18 cellular contexts compared by ENCODE assay signal in genomic region chr17:72657467-72658317, GRCh38.
DNase-seq lines count a peak whose midpoint lies in the region; ATAC-seq, FAIRE-seq and TF ChIP-seq lines count a peak whose summit lies in the region.
"Had no signal": no experiment of that assay in that cellular context is flagged by ENCODE, and none has a peak within 500 bp of the region (broad histone marks: within the 10 kb centered on the region; RNA-seq: fewer than 3 reads in every experiment).

No MANE protein-coding gene starts in this region.

- H3K4ac ChIP-seq in trophoblast cell (ENCODE audit: low read depth, low read length), result no peak overlapping the region

- TF ChIP-seq CTCF in BJ (IDR thresholded peaks at IDR 0.05; ENCODE audit: insufficient read depth, low read depth, low read length), result 0 out of 2 replicates have a peak, but pooled peaks have one; percentile 1
- peak; percentile 30 for TF ChIP-seq CTCF in RWPE2 (IDR thresholded peaks at IDR 0.05; ENCODE audit: poor library complexity, severe bottlenecking)
- no peak for TF ChIP-seq CTCF in kidney (IDR thresholded peaks at IDR 0.05; ENCODE audit: borderline replicate concordance, extremely low read depth, insufficient read depth)

- POLR2A ChIA-PET in BJ (lab: Charles Lee), result no interaction called here

- H3K14ac ChIP-seq in trophoblast cell (ENCODE audit: low read length), result no peak overlapping the region

- intact Hi-C loops in kidney (cut with DNase I), result no loop called here

- no peak overlapping the region for H2BK5ac ChIP-seq in trophoblast cell (ENCODE audit: low read depth, low read length, poor library complexity)

- no peak overlapping the region for H4K91ac ChIP-seq in trophoblast cell (ENCODE audit: low read depth, low read length)

- H2AFZ ChIP-seq in GM23248 (no peak overlapping the region), trophoblast cell (ENCODE audit: insufficient read depth, low read length, poor library complexity) (no peak overlapping the region)

- H3K4me2 ChIP-seq in GM23248 (ENCODE audit: unreplicated experiment) (no peak overlapping the region), trophoblast cell (ENCODE audit: low read length) (no peak overlapping the region)

- no peaks in the 10 kb centered on the region for H3K9me2 ChIP-seq in GM23248 (ENCODE audit: insufficient read depth)

- no peak overlapping the region for H3K18ac ChIP-seq in trophoblast cell (ENCODE audit: low read length)

- no peak overlapping the region for H4K8ac ChIP-seq in trophoblast cell (ENCODE audit: low read depth, low read length)

- H2AK5ac ChIP-seq in trophoblast cell (ENCODE audit: low read length), result no peak overlapping the region

- 75 to 81% methylated on average over 8 to 9 of the region's 9 CpGs for WGBS in GM23248 (ENCODE audit: low coverage in 1 of 2, low lambda C conversion rate in 2 of 2, missing lambda C conversion rate in 2 of 2), 2 experiments
- WGBS in trophoblast cell (ENCODE audit: extremely low coverage, insufficient coverage, insufficient read length), result no CpG with 5 or more reads among the region's 9 CpGs

- H3K23ac ChIP-seq in trophoblast cell (ENCODE audit: low read length), result no peak overlapping the region

- ATAC-seq in RWPE2 (ENCODE audit: low read depth), result no peak
- ATAC-seq: stimulated activated naive B cell treated with anti-CD40 and anti-IgM and Interleukin-4, amounts not matched to agents 10 μg/mL and 1 μg/mL and 100 μg/mL, for 72 hours had no signal

- CTCF ChIA-PET in BJ (lab: Yijun Ruan, JAX), result interaction anchor here (0.6 to 0.7 kb wide), 2 partner anchors 11 to 98 kb away, joined by 3 read pairs; no protein-coding TSS in a partner anchor

- H3K36me3 ChIP-seq in BJ (ENCODE audit: control insufficient read depth, insufficient read depth, low read length) (no peaks in the 10 kb centered on the region), GM23248 (ENCODE audit: low read depth) (no peaks in the 10 kb centered on the region), RWPE2 (ENCODE audit: low read depth) (no peaks in the 10 kb centered on the region), kidney (ENCODE audit: control insufficient read depth in 1 of 2, insufficient read depth in 2 of 2, low read length in 2 of 2) (no peaks in the 10 kb centered on the region), trophoblast cell (ENCODE audit: control insufficient read depth in 1 of 2, insufficient read depth in 2 of 2, low read length in 2 of 2) (no peaks in the 10 kb centered on the region)
- H3K36me3 ChIP-seq: heart right ventricle, ovary had no signal

- H2BK120ac ChIP-seq in trophoblast cell (ENCODE audit: insufficient read depth, low read length, poor library complexity), result no peak overlapping the region

- no peaks in the 10 kb centered on the region for H3K4me1 ChIP-seq in GM23248 (ENCODE audit: insufficient read depth)
- peaks cover 16% of the 10 kb centered on the region for H3K4me1 ChIP-seq in RWPE2 (ENCODE audit: insufficient read depth, poor library complexity, severe bottlenecking)
- H3K4me1 ChIP-seq in kidney (ENCODE audit: control insufficient read depth in 1 of 2, insufficient read depth in 1 of 2, low read depth in 1 of 2, low read length in 2 of 2), result no peaks in the 10 kb centered on the region
- H3K4me1 ChIP-seq in trophoblast cell (ENCODE audit: control insufficient read depth in 1 of 2, insufficient read depth in 2 of 2, low read length in 2 of 2), result peaks cover 9 to 10% of the 10 kb centered on the region in 2 experiments

- H3K4me3 ChIP-seq in BJ (ENCODE audit: low read depth, low read length) (no peak overlapping the region), GM23248 (no peak overlapping the region), RWPE2 (ENCODE audit: severe bottlenecking) (no peak overlapping the region), kidney (ENCODE audit: low read length in 2 of 2) (no peak overlapping the region), trophoblast cell (ENCODE audit: low read depth, low read length) (no peak overlapping the region)
- H3K4me3 ChIP-seq: heart right ventricle, lung, ovary had no signal

- no peaks in the 10 kb centered on the region for H3K79me1 ChIP-seq in trophoblast cell (ENCODE audit: low read length)

- FAIRE-seq in kidney (lab: Jason Lieb, UNC), result no peak
- FAIRE-seq: endometrium, TTC549 had no signal

- no peaks in the 10 kb centered on the region for H3K27me3 ChIP-seq in BJ (ENCODE audit: control insufficient read depth, insufficient read depth, low read length)
- H3K27me3 ChIP-seq in GM23248 (replicated peaks; ENCODE audit: insufficient read depth), result no peaks in the 10 kb centered on the region
- H3K27me3 ChIP-seq in RWPE2 (ENCODE audit: insufficient read depth, poor library complexity, severe bottlenecking), result no peaks in the 10 kb centered on the region
- H3K27me3 ChIP-seq in trophoblast cell (ENCODE audit: insufficient read depth, low read length), result no peaks in the 10 kb centered on the region
- H3K27me3 ChIP-seq: heart right ventricle, ovary had no signal

- H3K9ac ChIP-seq in GM23248 (no peak overlapping the region), kidney (ENCODE audit: low read length in 2 of 2) (no peak overlapping the region), trophoblast cell (ENCODE audit: low read length) (no peak overlapping the region)

- no peak overlapping the region for H4K12ac ChIP-seq in trophoblast cell (ENCODE audit: low read depth, low read length)

- H3K27ac ChIP-seq in GM23248 (no peak overlapping the region), RWPE2 (ENCODE audit: poor library complexity, severe bottlenecking) (no peak overlapping the region), kidney (ENCODE audit: low read depth in 2 of 2, low read length in 2 of 2) (no peak overlapping the region), trophoblast cell (ENCODE audit: low read depth, low read length) (no peak overlapping the region)
- H3K27ac ChIP-seq: heart right ventricle, ovary had no signal

- no peak overlapping the region for H2BK12ac ChIP-seq in trophoblast cell (ENCODE audit: low read length)

- no peaks in the 10 kb centered on the region for H3K9me3 ChIP-seq in GM23248 (ENCODE audit: low read depth)
- no peaks in the 10 kb centered on the region for H3K9me3 ChIP-seq in RWPE2 (ENCODE audit: severe bottlenecking)
- no peaks in the 10 kb centered on the region for H3K9me3 ChIP-seq in kidney (ENCODE audit: control insufficient read depth in 1 of 2, low read length in 2 of 2)
- no peaks in the 10 kb centered on the region for H3K9me3 ChIP-seq in trophoblast cell (ENCODE audit: insufficient read depth, low read depth, low read length)
- H3K9me3 ChIP-seq: Caco-2, heart right ventricle, ovary had no signal

- no peaks in the 10 kb centered on the region for H3F3A ChIP-seq in GM23248 (ENCODE audit: insufficient read depth)

- in situ Hi-C loops in GM23248 (cut with MboI), result no loop called here

- DNase-seq in BJ (ENCODE audit: low read depth) (no peak), GM23248 (peak; percentile 70), RWPE2 (ENCODE audit: low spot score) (no peak), glomerular visceral epithelial cell (ENCODE audit: extremely low spot score) (peak; percentile 25), NCI-H82 (lab: John Stamatoyannopoulos, UW) (no peak), kidney (no peak), NCI-H1417 treated with DMSO at 0.1 percent for 48 hours (lab: John Stamatoyannopoulos, UW) (no peak), trophoblast cell (no peak)
- DNase-seq: activated T-cell treated with anti-CD3 and anti-CD28 coated beads for 4 hours; anterior cingulate cortex; NCI-H1436; ovary; stimulated activated naive B cell treated with anti-CD40 and anti-IgM and Interleukin-4, amounts not matched to agents 10 μg/mL and 1 μg/mL and 100 μg/mL, for 72 hours had no signal

- H4K20me1 ChIP-seq in GM23248 (ENCODE audit: insufficient read depth), result no peaks in the 10 kb centered on the region

- no peaks in the 10 kb centered on the region for H3K79me2 ChIP-seq in GM23248 (ENCODE audit: insufficient read depth)
- peaks cover 1% of the 10 kb centered on the region for H3K79me2 ChIP-seq in trophoblast cell (ENCODE audit: control insufficient read depth, insufficient read depth, low read length, poor library complexity)

Comparison
In these comparisons a context has a peak if more than half of its experiments do, and no peak if none do; other contexts are left out.
1. DNase-seq: peak in GM23248 (single experiment) and glomerular visceral epithelial cell (single experiment); none in BJ (single experiment), RWPE2 (single experiment), NCI-H82 (single experiment), kidney (single experiment), NCI-H1417 treated with DMSO at 0.1 percent for 48 hours (single experiment) and trophoblast cell (0 of 2).